9 cellular contexts compared by ENCODE assay signal in the genomic region with DNA sequence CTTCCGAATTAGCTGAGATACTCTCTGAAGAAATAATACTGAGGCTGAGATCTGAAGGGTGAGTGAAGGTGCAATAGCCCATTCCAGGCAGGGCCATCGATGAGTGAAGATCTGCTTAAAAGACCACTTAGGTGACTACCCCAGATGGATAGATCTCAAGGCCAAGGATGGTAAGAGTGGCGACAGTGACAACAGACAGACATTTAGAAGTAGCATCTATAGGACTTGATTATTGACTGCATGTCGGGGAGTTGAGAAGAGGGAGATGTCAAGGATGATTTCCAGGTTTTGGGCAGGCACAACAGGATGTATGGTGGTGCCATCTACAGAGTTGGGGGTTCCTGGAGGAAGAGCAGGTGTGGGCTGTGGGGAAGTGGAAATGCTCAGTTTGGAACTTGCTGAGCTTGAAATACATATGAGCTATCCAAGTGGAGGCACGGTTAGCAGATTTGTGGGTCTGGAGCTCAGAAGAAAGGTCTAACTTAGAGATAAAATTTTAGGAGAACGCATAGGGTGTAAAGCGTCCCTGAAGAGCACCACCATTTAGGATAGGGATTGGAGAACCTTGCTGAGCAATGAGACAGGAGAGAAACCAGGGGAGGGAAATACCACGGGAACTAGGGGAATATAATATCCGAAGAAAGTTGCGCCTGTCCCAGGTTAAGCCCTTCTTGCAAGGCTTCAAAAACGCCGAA. TPM values are rescaled to one million over a fixed set of nuclear protein-coding genes. Genes with fewer than 3 reads are reported as not detected.
DNase-seq lines count a peak whose midpoint lies in the region; ATAC-seq and TF ChIP-seq lines count a peak whose summit lies in the region.
"Had no signal": no experiment of that assay in that cellular context is flagged by ENCODE, and none has a peak within 500 bp of the region (broad histone marks: within the 10 kb centered on the region; RNA-seq: fewer than 3 reads in every experiment).

No MANE protein-coding gene starts in this region.

- no peaks in the 10 kb centered on the region for H4K20me1 ChIP-seq in PC-9 (ENCODE audit: insufficient read depth)

- H3K27ac Mint-ChIP-seq in Caco-2 (ENCODE audit: unreplicated experiment): peak overlapping the region; percentile 76

- H3K9me3 ChIP-seq in Caco-2 (no peaks in the 10 kb centered on the region), PC-9 (ENCODE audit: insufficient read depth, low read depth) (no peaks in the 10 kb centered on the region), tibial nerve (no peaks in the 10 kb centered on the region)

- H3K27ac ChIP-seq in PC-9 (no peak overlapping the region), cingulate gyrus (ENCODE audit: low read depth, low read length) (peak overlapping the region; percentile 100), tibial nerve (peak overlapping the region; percentile 95 to 98 (median 96))

- 0 out of 2 replicates have a peak, but pooled peaks cover 4% of the 10 kb centered on the region for H3K79me2 ChIP-seq in PC-9 (ENCODE audit: low read depth)

- H3F3A ChIP-seq in PC-9 (ENCODE audit: insufficient read depth, low read depth): no peaks in the 10 kb centered on the region

- no peak for TF ChIP-seq POLR2A in lower leg skin (IDR thresholded peaks at IDR 0.05)
- TF ChIP-seq POLR2A in tibial nerve (IDR thresholded peaks at IDR 0.05): no peak

- 15 to 16% methylated on average over 12 of the region's 12 CpGs for WGBS in lower leg skin, 2 donors
- WGBS in tibial nerve, 2 donors: 16 to 22% methylated on average over 12 of the region's 12 CpGs

- TF ChIP-seq EP300 in tibial nerve (IDR thresholded peaks at IDR 0.05): no peak

- no peak for DNase-seq in Caco-2
- DNase-seq in PC-9: peak in 1 of 2 experiments; percentile 9
- DNase-seq in lower leg skin (ENCODE audit: low spot score in 2 of 2): no peak
- no peak for DNase-seq in tibial nerve (ENCODE audit: low spot score in 2 of 2)
- DNase-seq in mucosa of gallbladder (ENCODE audit: low spot score): no peak
- DNase-seq in NK-92 (lab: John Stamatoyannopoulos, UW; ENCODE audit: unreplicated experiment): no peak

- peaks cover 10% of the 10 kb centered on the region for H3K36me3 Mint-ChIP-seq in Caco-2 (ENCODE audit: insufficient read depth, unreplicated experiment)

- CTCF ChIA-PET in Caco-2 (lab: Charles Lee): interaction anchor here (0.6 to 1.5 kb wide), 5 partner anchors 110 to 776 kb away, joined by 3 to 6 read pairs (median 5); partner anchors contain the start of genes CASP3, PDLIM3 and PRIMPOL
- CTCF ChIA-PET in PC-9 (lab: Charles Lee): interaction anchor here (0.7 kb wide), 1 partner anchor 510 kb away, joined by 3 read pairs; no protein-coding TSS in a partner anchor

- no peaks in the 10 kb centered on the region for H3K36me3 ChIP-seq in Caco-2 (ENCODE audit: control insufficient read depth, insufficient read depth, low read length)
- H3K36me3 ChIP-seq in PC-9 (ENCODE audit: low read depth): no peaks in the 10 kb centered on the region
- peaks cover 0 to 13% (median 0%) of the 10 kb centered on the region in 3 donors for H3K36me3 ChIP-seq in tibial nerve

- ATAC-seq in GM21717 (IDR thresholded peaks at IDR 0.05; ENCODE audit: unreplicated experiment): peak; percentile 17

- H3K4me1 ChIP-seq in Caco-2 (no peaks in the 10 kb centered on the region), PC-9 (replicated peaks; ENCODE audit: insufficient read depth) (peaks cover 10% of the 10 kb centered on the region), tibial nerve (peaks cover 0 to 50% (median 14%) of the 10 kb centered on the region in 4 donors)

- peak overlapping the region; percentile 94 for H2AFZ ChIP-seq in PC-9

- peaks cover 13% of the 10 kb centered on the region for H3K4me1 Mint-ChIP-seq in Caco-2 (ENCODE audit: low read depth, unreplicated experiment)

- POLR2A ChIA-PET in Caco-2 (lab: Charles Lee) (interaction anchor here (1.6 kb wide), 1 partner anchor 29 kb away, joined by 7 read pairs; the partner anchor contains the start of genes ANKRD37 and LRP2BP), PC-9 (lab: Charles Lee; ENCODE audit: unreplicated experiment) (interaction anchor here (1.0 kb wide), 1 partner anchor 28 kb away, joined by 3 read pairs; the partner anchor contains the start of gene ANKRD37)

- intact Hi-C loops in Caco-2 (cut with micrococcal nuclease; ENCODE audit: unreplicated experiment) (loop anchor here (1.0 to 5.0 kb wide), 2 partner anchors 29 to 172 kb away; partner anchors contain the start of gene ANKRD37), PC-9 (cut with micrococcal nuclease; ENCODE audit: unreplicated experiment) (loop anchor here (1.0 to 5.0 kb wide), 2 partner anchors 29 to 172 kb away; partner anchors contain the start of gene ANKRD37), lower leg skin (cut with DNase I; ENCODE audit: low total_unique reads) (no loop called here)

- peak overlapping the region; percentile 97 for H3K4me2 ChIP-seq in PC-9

- peak overlapping the region; percentile 78 for H3K4me3 Mint-ChIP-seq in Caco-2 (ENCODE audit: unreplicated experiment)

- no peaks in the 10 kb centered on the region for H3K27me3 ChIP-seq in Caco-2 (replicated peaks; ENCODE audit: control insufficient read depth, insufficient read depth, low read length)
- H3K27me3 ChIP-seq in PC-9 (ENCODE audit: insufficient read depth, low read depth): no peaks in the 10 kb centered on the region
- H3K27me3 ChIP-seq in tibial nerve: no peaks in the 10 kb centered on the region

- TF ChIP-seq CTCF in Caco-2 (IDR thresholded peaks at IDR 0.05; ENCODE audit: insufficient read depth in 1 of 2, low read depth in 1 of 2, low read length in 1 of 2, severe bottlenecking in 1 of 2, unreplicated experiment in 1 of 2) (no peak), PC-9 (conservative IDR thresholded peaks at IDR 0.05) (no peak), lower leg skin (IDR thresholded peaks at IDR 0.05) (no peak), tibial nerve (IDR thresholded peaks at IDR 0.05) (no peak)

- TSS peak; percentile 36 for BruUV-seq in Caco-2 (replicated peaks; lab: Mats Ljungman, UMichigan)
- TSS peak; percentile 49 for BruUV-seq in PC-9 (replicated peaks; lab: Mats Ljungman, UMichigan)

- H3K9me2 ChIP-seq in PC-9 (ENCODE audit: insufficient read depth): no peaks in the 10 kb centered on the region

- H3K27me3 Mint-ChIP-seq in Caco-2 (ENCODE audit: insufficient read depth, unreplicated experiment): no peaks in the 10 kb centered on the region

- H3K4me3 ChIP-seq in Caco-2 (ENCODE audit: low read depth, low read length) (peak overlapping the region; percentile 54), PC-9 (peak overlapping the region; percentile 82), lower leg skin (ENCODE audit: low read depth, poor library complexity, severe bottlenecking) (peak overlapping the region; percentile 65), tibial nerve (peak overlapping the region; percentile 90 to 98 (median 94))

- H3K9me3 Mint-ChIP-seq in Caco-2 (ENCODE audit: unreplicated experiment): no peaks in the 10 kb centered on the region

RNA-seq across cellular contexts. Expression of gene UFSP2, which starts 0.7 kb away (rescaled TPM):
- total RNA-seq in Caco-2 (2022) (17.4 and 26.2 TPM in 2 replicates), PC-9 (2021) (22.7 and 26.8 TPM in 2 replicates), lower leg skin (10 to 100 TPM; 24.6 to 53.5 (median 32.4) TPM), tibial nerve (10 to 100 TPM; 19.4 to 35.0 (median 29.2) TPM), mucosa of gallbladder (29.7 TPM)

RNA-seq across cellular contexts. Expression of gene ANKRD37, which starts 28.4 kb away (rescaled TPM):
- total RNA-seq in Caco-2 (2022) (2.4 and 3.6 TPM in 2 replicates), PC-9 (2021) (4.2 and 5.8 TPM in 2 replicates), lower leg skin (10 to 100 TPM; 16.1 to 30.8 (median 22.1) TPM), tibial nerve (10 to 100 TPM in 3 of 4 donors, 1 to 10 TPM in 1; 9.6 to 38.4 (median 30.6) TPM), mucosa of gallbladder (16.4 TPM)

RNA-seq across cellular contexts. Expression of gene LRP2BP, which starts 29.3 kb away (rescaled TPM):
- total RNA-seq in Caco-2 (2022): 0.20 and 0.46 TPM in 2 replicates
- total RNA-seq in PC-9 (2021): 0.85 and 0.90 TPM in 2 replicates
- 1 to 10 TPM in 2 of 4 donors, under 1 TPM in 2; 0.55 to 1.5 (median 1.2) TPM for total RNA-seq in lower leg skin
- 1 to 10 TPM; 1.7 to 5.5 (median 3.4) TPM for total RNA-seq in tibial nerve
- 0.95 TPM for total RNA-seq in mucosa of gallbladder

RNA-seq across cellular contexts. Expression of gene CCDC110, which starts 46.5 kb away (rescaled TPM):
- total RNA-seq in Caco-2 (2022) (not detected in 2 replicates), PC-9 (2021) (2.1 and 4.3 TPM in 2 replicates), lower leg skin (under 1 TPM in 3 of 4 donors, not detected in 1; 0.08 to 0.75 (median 0.61) TPM), tibial nerve (under 1 TPM in 2 of 4 donors, not detected in 2; 0.20 to 0.90 TPM), mucosa of gallbladder (0.78 TPM)
- total RNA-seq: T-helper 2 cell treated with Interferon-gamma antibody and Interleukin-4, amounts not matched to agents 100 ng/mL and 5 ng/mL, for 36 hours had no signal
